Comparison of ENCODE assay signal across 9 cellular contexts in genomic region chr1:62356257-62356835, GRCh38. TPM values are rescaled to one million over a fixed set of nuclear protein-coding genes. Genes with fewer than 3 reads are reported as not detected.
A peak's percentile ranks its signal among the peaks of the same experiment; 100 is the strongest.
DNase-seq lines count a peak whose midpoint lies in the region; ATAC-seq, FAIRE-seq and TF ChIP-seq lines count a peak whose summit lies in the region.
"Had no signal": no experiment of that assay in that cellular context is flagged by ENCODE, and none has a peak within 500 bp of the region (broad histone marks: within the 10 kb centered on the region; RNA-seq: fewer than 3 reads in every experiment).

No MANE protein-coding gene starts in this region.

- SMC1A ChIA-PET in GM12878 (lab: Charles Lee; ENCODE audit: uncharacterized antibody, unreplicated experiment), result no interaction called here

- TF ChIP-seq CTCF in IMR-90 (conservative IDR thresholded peaks at IDR 0.05; ENCODE audit: low read depth, low read length) (no peak), GM12878 (IDR thresholded peaks at IDR 0.05 in 2 of 3, conservative IDR thresholded peaks at IDR 0.05 in 1 of 3; ENCODE audit: control insufficient read depth in 2 of 3, extremely low read depth in 1 of 3, insufficient read depth in 1 of 3, low read depth in 3 of 3, low read length in 3 of 3) (no peak), Caco-2 (IDR thresholded peaks at IDR 0.05; ENCODE audit: insufficient read depth in 1 of 2, low read depth in 1 of 2, low read length in 1 of 2, severe bottlenecking in 1 of 2, unreplicated experiment in 1 of 2) (no peak)

- no peaks in the 10 kb centered on the region for H4K20me1 ChIP-seq in IMR-90 (ENCODE audit: insufficient read depth, low read length)
- no peaks in the 10 kb centered on the region for H4K20me1 ChIP-seq in GM12878 (ENCODE audit: control insufficient read depth, insufficient read depth)

- no peak overlapping the region for H2BK120ac ChIP-seq in IMR-90 (ENCODE audit: low read depth, low read length)

- H4K8ac ChIP-seq in IMR-90 (ENCODE audit: low read depth in 2 of 2, low read length in 2 of 2), result no peak overlapping the region

- H3K4me2 ChIP-seq in IMR-90 (ENCODE audit: low read depth, low read length), result no peak overlapping the region
- H3K4me2 ChIP-seq in GM12878 (ENCODE audit: control insufficient read depth, insufficient read depth), result no peak overlapping the region
- H3K4me2 ChIP-seq: KMS-11 had no signal

- RAD21 ChIA-PET in GM12878 (lab: Charles Lee; ENCODE audit: unreplicated experiment), result no interaction called here

- H3K56ac ChIP-seq in IMR-90 (ENCODE audit: extremely low read depth, insufficient read depth, low read length), result no peak overlapping the region

- H3K27me3 Mint-ChIP-seq in immature natural killer cell (ENCODE audit: low read depth in 3 of 3), result peaks cover 0 to 2% (median 1%) of the 10 kb centered on the region in 3 donors
- no peaks in the 10 kb centered on the region for H3K27me3 Mint-ChIP-seq in Caco-2 (ENCODE audit: insufficient read depth, unreplicated experiment)

- H2BK20ac ChIP-seq in IMR-90 (ENCODE audit: low read depth, low read length), result no peak overlapping the region

- H3K4me3 ChIP-seq in IMR-90 (ENCODE audit: insufficient read depth, low read depth, low read length), result no peak overlapping the region
- H3K4me3 ChIP-seq in GM12878, result no peak overlapping the region
- no peak overlapping the region for H3K4me3 ChIP-seq in Caco-2 (ENCODE audit: low read depth, low read length)

- no peak overlapping the region for H2BK5ac ChIP-seq in IMR-90 (ENCODE audit: low read depth, low read length, poor library complexity, severe bottlenecking)

- no peak overlapping the region for H3K18ac ChIP-seq in IMR-90 (ENCODE audit: low read depth, low read length)

- H3K36me3 ChIP-seq in IMR-90 (ENCODE audit: control insufficient read depth, insufficient read depth, low read length), result no peaks in the 10 kb centered on the region
- no peaks in the 10 kb centered on the region for H3K36me3 ChIP-seq in GM12878 (ENCODE audit: control insufficient read depth in 2 of 2, insufficient read depth in 2 of 2, low read length in 1 of 2)
- no peaks in the 10 kb centered on the region for H3K36me3 ChIP-seq in Caco-2 (ENCODE audit: control insufficient read depth, insufficient read depth, low read length)

- H3K9me3 ChIP-seq in IMR-90 (ENCODE audit: control insufficient read depth, insufficient read depth, low read length) (no peaks in the 10 kb centered on the region), GM12878 (replicated peaks; ENCODE audit: control insufficient read depth, insufficient read depth, low read length) (no peaks in the 10 kb centered on the region), Caco-2 (no peaks in the 10 kb centered on the region)

- H3K4me3 Mint-ChIP-seq in stimulated activated effector memory CD8-positive, alpha-beta T cell treated with anti-CD3 and anti-CD28 coated beads, Interleukin-12 subunit alpha, Interleukin-12 subunit beta, amount 100 ng/mL, for 72 hours, result no peak overlapping the region
- no peak overlapping the region for H3K4me3 Mint-ChIP-seq in immature natural killer cell
- H3K4me3 Mint-ChIP-seq in Caco-2 (ENCODE audit: unreplicated experiment), result no peak overlapping the region

- DNase-seq in activated naive CD4-positive, alpha-beta T cell treated with anti-CD3 and anti-CD28 coated beads, Interleukin-2, amount 50 U/mL, for 72 hours (ENCODE audit: low spot score in 2 of 2), result no peak
- DNase-seq in activated naive CD4-positive, alpha-beta T cell (lab: John Stamatoyannopoulos, UW), result no peak
- DNase-seq in IMR-90 (peak; percentile 70), GM12878 (ENCODE audit: low read depth, low spot score) (peak; percentile 9), immature natural killer cell (no peak), Caco-2 (no peak)
- no peak for DNase-seq in stimulated activated effector memory CD8-positive, alpha-beta T cell treated with anti-CD3 and anti-CD28 coated beads, Interleukin-12 subunit alpha, Interleukin-12 subunit beta, amount 100 ng/mL, for 72 hours (ENCODE audit: low spot score in 2 of 2)

- dilution Hi-C loops in IMR-90 (cut with HindIII; ENCODE audit: low sequenced_read_pairs, unreplicated experiment), result no loop called here

- WGBS in IMR-90 (ENCODE audit: extremely low coverage in 2 of 2, insufficient read length in 1 of 2), 2 experiments, result no CpG with 5 or more reads among the region's 1 CpG
- 13% methylated on average over 1 of the region's 1 CpG for WGBS in GM12878 (ENCODE audit: insufficient coverage, insufficient replicate concordance, low lambda C conversion rate, missing lambda C conversion rate)

- no peak overlapping the region for H2AK9ac ChIP-seq in IMR-90 (replicated peaks; ENCODE audit: low read depth, low read length, poor library complexity)

- no peaks in the 10 kb centered on the region for H3K4me1 ChIP-seq in IMR-90 (ENCODE audit: control insufficient read depth, insufficient read depth, low read length)
- H3K4me1 ChIP-seq in GM12878 (ENCODE audit: control insufficient read depth, insufficient read depth, low read length), result no peaks in the 10 kb centered on the region
- no peaks in the 10 kb centered on the region for H3K4me1 ChIP-seq in Caco-2

- no peaks in the 10 kb centered on the region for H3K4me1 Mint-ChIP-seq in stimulated activated effector memory CD8-positive, alpha-beta T cell treated with anti-CD3 and anti-CD28 coated beads, Interleukin-12 subunit alpha, Interleukin-12 subunit beta, amount 100 ng/mL, for 72 hours
- H3K4me1 Mint-ChIP-seq in immature natural killer cell, result no peaks in the 10 kb centered on the region
- H3K4me1 Mint-ChIP-seq in Caco-2 (ENCODE audit: low read depth, unreplicated experiment), result no peaks in the 10 kb centered on the region

- H3K36me3 Mint-ChIP-seq in activated naive CD4-positive, alpha-beta T cell treated with anti-CD3 and anti-CD28 coated beads, Interleukin-2, amount 50 U/mL, for 72 hours, result no peaks in the 10 kb centered on the region
- no peaks in the 10 kb centered on the region for H3K36me3 Mint-ChIP-seq in stimulated activated effector memory CD8-positive, alpha-beta T cell treated with anti-CD3 and anti-CD28 coated beads, Interleukin-12 subunit alpha, Interleukin-12 subunit beta, amount 100 ng/mL, for 72 hours
- no peaks in the 10 kb centered on the region for H3K36me3 Mint-ChIP-seq in immature natural killer cell
- no peaks in the 10 kb centered on the region for H3K36me3 Mint-ChIP-seq in Caco-2 (ENCODE audit: insufficient read depth, unreplicated experiment)

- H3K4ac ChIP-seq in IMR-90 (ENCODE audit: low read depth, low read length), result no peak overlapping the region

- no peak for TF ChIP-seq EP300 in GM12878 (IDR thresholded peaks at IDR 0.05; ENCODE audit: borderline replicate concordance in 1 of 2, control insufficient read depth in 1 of 2, low read depth in 2 of 2, low read length in 2 of 2)

- H3K79me2 ChIP-seq in GM12878 (ENCODE audit: control insufficient read depth, insufficient read depth, low read length), result no peaks in the 10 kb centered on the region

- TF ChIP-seq RAD21 in IMR-90 (IDR thresholded peaks at IDR 0.05; ENCODE audit: low read length) (no peak), GM12878 (IDR thresholded peaks at IDR 0.05; ENCODE audit: insufficient read depth, low read depth, low read length) (no peak)

- no peak for FAIRE-seq in GM12878 (lab: Jason Lieb, UNC)

- H3K14ac ChIP-seq in IMR-90 (replicated peaks; ENCODE audit: low read depth, low read length), result no peak overlapping the region

- H2AFZ ChIP-seq in IMR-90 (replicated peaks; ENCODE audit: low read length, poor library complexity) (no peak overlapping the region), GM12878 (ENCODE audit: control insufficient read depth, low read depth, low read length) (no peak overlapping the region)

- no TSS peak for BruUV-seq in IMR-90 (replicated peaks; lab: Mats Ljungman, UMichigan)
- no TSS peak for BruUV-seq in GM12878 (replicated peaks; lab: Mats Ljungman, UMichigan)
- no TSS peak for BruUV-seq in Caco-2 (replicated peaks; lab: Mats Ljungman, UMichigan)

- H3K27ac ChIP-seq in IMR-90 (ENCODE audit: insufficient read depth, low read length) (no peak overlapping the region), GM12878 (ENCODE audit: control insufficient read depth, insufficient read depth) (no peak overlapping the region)
- H3K27ac ChIP-seq: KMS-11 had no signal

- H4K91ac ChIP-seq in IMR-90 (ENCODE audit: insufficient read depth, low read depth, low read length), result no peak overlapping the region

- no peak overlapping the region for H4K5ac ChIP-seq in IMR-90 (ENCODE audit: low read depth, low read length)

- H3K27me3 ChIP-seq in IMR-90 (ENCODE audit: control insufficient read depth, insufficient read depth, low read length) (no peaks in the 10 kb centered on the region), GM12878 (replicated peaks in 1 of 2; ENCODE audit: control insufficient read depth in 2 of 2, insufficient read depth in 2 of 2, low read length in 1 of 2) (no peaks in the 10 kb centered on the region), Caco-2 (replicated peaks; ENCODE audit: control insufficient read depth, insufficient read depth, low read length) (no peaks in the 10 kb centered on the region)

- CTCF ChIA-PET in IMR-90 (lab: Yijun Ruan, JAX), result no interaction called here
- CTCF ChIA-PET in GM12878 (lab: Yijun Ruan, JAX), result no interaction called here
- CTCF ChIA-PET in Caco-2 (lab: Charles Lee), result no interaction called here

- no peaks in the 10 kb centered on the region for H3K9me3 Mint-ChIP-seq in activated naive CD4-positive, alpha-beta T cell treated with anti-CD3 and anti-CD28 coated beads, Interleukin-2, amount 50 U/mL, for 72 hours
- H3K9me3 Mint-ChIP-seq in stimulated activated effector memory CD8-positive, alpha-beta T cell treated with anti-CD3 and anti-CD28 coated beads, Interleukin-12 subunit alpha, Interleukin-12 subunit beta, amount 100 ng/mL, for 72 hours, result no peaks in the 10 kb centered on the region
- H3K9me3 Mint-ChIP-seq in immature natural killer cell (no peaks in the 10 kb centered on the region), Caco-2 (ENCODE audit: unreplicated experiment) (no peaks in the 10 kb centered on the region)

- no peaks in the 10 kb centered on the region for H3K79me1 ChIP-seq in IMR-90 (ENCODE audit: low read depth in 1 of 2, low read length in 2 of 2)

- H3K27ac Mint-ChIP-seq in activated naive CD4-positive, alpha-beta T cell treated with anti-CD3 and anti-CD28 coated beads, Interleukin-2, amount 50 U/mL, for 72 hours, result no peak overlapping the region
- H3K27ac Mint-ChIP-seq in stimulated activated effector memory CD8-positive, alpha-beta T cell treated with anti-CD3 and anti-CD28 coated beads, Interleukin-12 subunit alpha, Interleukin-12 subunit beta, amount 100 ng/mL, for 72 hours, result no peak overlapping the region
- H3K27ac Mint-ChIP-seq in immature natural killer cell (no peak overlapping the region), Caco-2 (ENCODE audit: unreplicated experiment) (no peak overlapping the region)

- no peak overlapping the region for H2BK15ac ChIP-seq in IMR-90 (ENCODE audit: low read depth, low read length)

- POLR2A ChIA-PET in IMR-90 (lab: Charles Lee; ENCODE audit: unreplicated experiment) (interaction anchor here (0.5 kb wide), 1 partner anchor 198 kb away, joined by 5 read pairs; no protein-coding TSS in a partner anchor), GM12878 (lab: Charles Lee) (no interaction called here), Caco-2 (lab: Charles Lee) (no interaction called here)

- ATAC-seq in activated naive CD4-positive, alpha-beta T cell treated with anti-CD3 and anti-CD28 coated beads, Interleukin-2, amount 50 U/mL, for 72 hours, result peak; percentile 70 to 88
- peak; percentile 79 for ATAC-seq in IMR-90 (ENCODE audit: low read depth)
- ATAC-seq in GM12878, result peak; percentile 75
- ATAC-seq in stimulated activated effector memory CD8-positive, alpha-beta T cell treated with anti-CD3 and anti-CD28 coated beads, Interleukin-12 subunit alpha, Interleukin-12 subunit beta, amount 100 ng/mL, for 72 hours, result peak; percentile 51
- no peak for ATAC-seq in HG03521 (IDR thresholded peaks at IDR 0.05; ENCODE audit: unreplicated experiment)

- no peak overlapping the region for H3K23ac ChIP-seq in IMR-90 (ENCODE audit: low read depth, low read length)

- H3K9ac ChIP-seq in IMR-90 (ENCODE audit: low read depth, low read length), result no peak overlapping the region
- no peak overlapping the region for H3K9ac ChIP-seq in GM12878 (ENCODE audit: control insufficient read depth, insufficient read depth, low read length)
- H3K9ac ChIP-seq: KMS-11 had no signal

- intact Hi-C loops in IMR-90 (cut with micrococcal nuclease) (no loop called here), GM12878 (cut with micrococcal nuclease; ENCODE audit: unreplicated experiment) (no loop called here), Caco-2 (cut with micrococcal nuclease; ENCODE audit: unreplicated experiment) (no loop called here)

- TF ChIP-seq POLR2A in IMR-90 (IDR thresholded peaks at IDR 0.05; ENCODE audit: low read depth, low read length), result no peak
- no peak for TF ChIP-seq POLR2A in GM12878 (IDR thresholded peaks at IDR 0.05; ENCODE audit: low read depth, low read length)

- H2AK5ac ChIP-seq in IMR-90 (ENCODE audit: low read depth, low read length), result no peak overlapping the region

- in situ Hi-C loops in IMR-90 (cut with MboI; ENCODE audit: low sequenced_read_pairs), result no loop called here
- in situ Hi-C loops in GM12878 (cut with MboI), result no loop called here

- no peaks in the 10 kb centered on the region for H3K9me1 ChIP-seq in IMR-90 (ENCODE audit: insufficient read depth, low read length)

RNA-seq across cellular contexts. Expression of gene KANK4, which starts 37.1 kb away (rescaled TPM):
- total RNA-seq in activated naive CD4-positive, alpha-beta T cell treated with anti-CD3 and anti-CD28 coated beads, Interleukin-2, amount 50 U/mL, for 72 hours, result not detected
- total RNA-seq in IMR-90 (2012; rRNA removed), result not detected in 2 replicates
- not detected in 2 replicates for polyA plus RNA-seq in IMR-90 (2012; rRNA removed)
- not detected in 2 replicates for polyA plus RNA-seq in IMR-90 (2012; cell fraction: cytosol; rRNA removed)
- polyA plus RNA-seq in IMR-90 (2012; cell fraction: nucleus; rRNA removed; ENCODE audit: low replicate concordance), result not detected in 2 replicates
- not detected in 2 replicates for total RNA-seq in GM12878 (2013; cell fraction: nucleolus; rRNA removed)
- not detected in 2 replicates for total RNA-seq in GM12878 (2014; rRNA removed)
- total RNA-seq in GM12878 (2014; rRNA removed; fragmentation: Illumina TruSeq; extraction: Trizol), result not detected in 2 replicates
- total RNA-seq in GM12878 (2021), result not detected in 2 replicates
- not detected for polyA plus RNA-seq in GM12878 (2011; ENCODE audit: low read depth)
- polyA plus RNA-seq in GM12878 (2011; rRNA removed), result not detected in 2 replicates
- not detected in 2 replicates for polyA plus RNA-seq in GM12878 (2011; cell fraction: cytosol; rRNA removed)
- polyA plus RNA-seq in GM12878 (2011; cell fraction: nucleus; rRNA removed), result not detected in 2 replicates
- not detected in 2 replicates for polyA plus RNA-seq in GM12878 (2012)
- not detected in 2 replicates for polyA plus RNA-seq in GM12878 (2014; fragmentation: Illumina TruSeq; extraction: Trizol)
- not detected for polyA plus RNA-seq in GM12878 (2014; fragmentation: Nextera tagmentation; extraction: Ambion mirVana)
- polyA plus RNA-seq in GM12878 (2014; rRNA removed), result not detected in 2 replicates
- not detected for polyA plus RNA-seq in GM12878 (2016; fragmentation: Nextera tagmentation; extraction: Ambion mirVana)
- polyA minus RNA-seq in GM12878 (2011; rRNA and poly(A)+ RNA removed), result not detected in 2 replicates
- not detected in 2 replicates for polyA minus RNA-seq in GM12878 (2011; cell fraction: cytosol; rRNA and poly(A)+ RNA removed)
- polyA minus RNA-seq in GM12878 (2011; cell fraction: nucleus; rRNA and poly(A)+ RNA removed), result not detected in 2 replicates
- not detected for polyA plus RNA-seq in immature natural killer cell
- total RNA-seq in Caco-2 (2022), result 18.9 and 21.5 TPM in 2 replicates

Comparison
In these comparisons a context has a peak if more than half of its experiments do, and no peak if none do; other contexts are left out.
1. DNase-seq: peak in IMR-90 (single experiment) and GM12878 (single experiment); none in activated naive CD4-positive, alpha-beta T cell treated with anti-CD3 and anti-CD28 coated beads, Interleukin-2, amount 50 U/mL, for 72 hours (0 of 2), activated naive CD4-positive, alpha-beta T cell (0 of 4), stimulated activated effector memory CD8-positive, alpha-beta T cell treated with anti-CD3 and anti-CD28 coated beads, Interleukin-12 subunit alpha, Interleukin-12 subunit beta, amount 100 ng/mL, for 72 hours (0 of 2), immature natural killer cell (0 of 3) and Caco-2 (0 of 2).
2. RNA of gene KANK4, which starts 37.1 kb away (total RNA-seq): 18.9 to 21.5 TPM in Caco-2; not detected in activated naive CD4-positive, alpha-beta T cell treated with anti-CD3 and anti-CD28 coated beads, Interleukin-2, amount 50 U/mL, for 72 hours, not detected in IMR-90 and not detected in GM12878; every median in the first group is over 10 times any median in the second.